17 cellular contexts compared by ENCODE assay signal in the genomic region with DNA sequence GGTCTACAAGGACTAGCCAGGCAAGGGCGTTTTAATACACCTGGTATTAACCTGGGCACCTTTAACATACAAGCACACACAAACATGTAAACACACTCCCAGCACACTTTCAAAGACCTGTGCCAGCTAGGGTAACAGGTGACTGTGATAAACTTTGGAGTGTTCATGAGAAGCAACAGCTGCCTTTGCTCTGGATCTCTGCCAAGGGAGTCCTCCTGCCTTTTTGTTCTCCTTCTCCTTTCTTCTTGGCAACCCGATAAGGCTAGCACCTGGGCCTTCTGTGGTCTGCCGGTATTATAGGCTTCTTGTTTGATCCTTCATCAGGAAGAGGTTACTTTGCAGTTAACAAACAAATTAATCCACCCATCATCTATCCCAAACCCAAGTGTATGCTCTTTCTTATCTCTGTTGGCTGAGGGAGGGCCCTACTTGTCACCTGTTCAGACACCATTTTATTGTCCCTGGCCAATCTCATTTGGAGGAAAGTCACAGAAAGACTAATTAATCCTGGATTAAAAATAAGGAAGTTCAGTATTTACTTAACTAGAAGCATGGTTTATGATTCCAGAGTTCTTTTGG. TPM values are rescaled to one million over a fixed set of nuclear protein-coding genes. Genes with fewer than 3 reads are reported as not detected.
DNase-seq lines count a peak whose midpoint lies in the region; ATAC-seq and TF ChIP-seq lines count a peak whose summit lies in the region.
"Had no signal": no experiment of that assay in that cellular context is flagged by ENCODE, and none has a peak within 500 bp of the region (broad histone marks: within the 10 kb centered on the region; RNA-seq: fewer than 3 reads in every experiment).

A gene with protein sequence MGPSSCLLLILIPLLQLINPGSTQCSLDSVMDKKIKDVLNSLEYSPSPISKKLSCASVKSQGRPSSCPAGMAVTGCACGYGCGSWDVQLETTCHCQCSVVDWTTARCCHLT (minus strand): TSS at position 7 of the 579 bp plus-strand sequence. CDS start 225 bp downstream, outside the sequence.

- intact Hi-C loops in mucosa of descending colon (cut with DNase I, micrococcal nuclease) (no loop called here), ovary (cut with DNase I) (no loop called here)
- intact Hi-C loops in activated T-helper 1 cell treated with anti-CD3 and anti-CD28 coated beads, Interleukin-12 subunit alpha, Interleukin-12 subunit beta, Interleukin-2, Interleukin-4 antibody, amounts not matched to agents 30 ng/mL and 10 ng/mL and 1 ng/mL, durations not matched to agents 14 hours and 24 hours and 36 hours (cut with micrococcal nuclease), result no loop called here

- TF ChIP-seq CTCF in mucosa of descending colon (IDR thresholded peaks at IDR 0.05) (no peak), ovary (IDR thresholded peaks at IDR 0.05) (no peak)

- no peaks in the 10 kb centered on the region for H3K9me3 Mint-ChIP-seq in activated T-helper 1 cell treated with anti-CD3 and anti-CD28 coated beads, Interleukin-12 subunit alpha, Interleukin-12 subunit beta, Interleukin-2, Interleukin-4 antibody, amounts not matched to agents 30 ng/mL and 10 ng/mL and 1 ng/mL, durations not matched to agents 14 hours and 24 hours and 36 hours
- H3K9me3 Mint-ChIP-seq: stimulated activated naive CD8-positive, alpha-beta T cell treated with anti-CD3 and anti-CD28 coated beads, Interleukin-15, Interleukin-2, amounts not matched to agents 100 ng/mL and 50 ng/mL, for 24 hours had no signal

- ATAC-seq in mucosa of descending colon (peak; percentile 91), GM18498 (IDR thresholded peaks at IDR 0.05; ENCODE audit: unreplicated experiment) (no peak)

- no peak within 1 kb of the TSS for H3K27ac Mint-ChIP-seq in activated T-helper 1 cell treated with anti-CD3 and anti-CD28 coated beads, Interleukin-12 subunit alpha, Interleukin-12 subunit beta, Interleukin-2, Interleukin-4 antibody, amounts not matched to agents 30 ng/mL and 10 ng/mL and 1 ng/mL, durations not matched to agents 14 hours and 24 hours and 36 hours
- H3K27ac Mint-ChIP-seq: mesothelial cell of epicardium; stimulated activated naive CD8-positive, alpha-beta T cell treated with anti-CD3 and anti-CD28 coated beads, Interleukin-15, Interleukin-2, amounts not matched to agents 100 ng/mL and 50 ng/mL, for 24 hours had no signal

- H3K4me3 ChIP-seq in mucosa of descending colon (no peak within 1 kb of the TSS), ovary (no peak within 1 kb of the TSS)
- H3K4me3 ChIP-seq: smooth muscle cell, uterus had no signal

- H3K27ac ChIP-seq in ovary, result no peak within 1 kb of the TSS
- H3K27ac ChIP-seq: uterus had no signal

- H3K4me1 Mint-ChIP-seq in activated T-helper 1 cell treated with anti-CD3 and anti-CD28 coated beads, Interleukin-12 subunit alpha, Interleukin-12 subunit beta, Interleukin-2, Interleukin-4 antibody, amounts not matched to agents 30 ng/mL and 10 ng/mL and 1 ng/mL, durations not matched to agents 14 hours and 24 hours and 36 hours (ENCODE audit: low read depth), result no peaks in the 10 kb centered on the region
- H3K4me1 Mint-ChIP-seq: mesothelial cell of epicardium had no signal

- H3K36me3 ChIP-seq in mucosa of descending colon (ENCODE audit: low read depth) (no peaks in the 10 kb centered on the region), ovary (no peaks in the 10 kb centered on the region)
- H3K36me3 ChIP-seq: uterus had no signal

- peak; percentile 92 for DNase-seq in DMS79 treated with DMSO at 0.1 percent for 48 hours (lab: John Stamatoyannopoulos, UW)
- DNase-seq in NCI-H1436 (lab: John Stamatoyannopoulos, UW), result peak; percentile 94
- DNase-seq in NCI-H524 (lab: John Stamatoyannopoulos, UW), result peak; percentile 79 to 94
- DNase-seq in mucosa of descending colon, result peak in 2 of 3 donors; percentile 42 to 85
- DNase-seq in activated T-helper 1 cell treated with anti-CD3 and anti-CD28 coated beads, Interleukin-12 subunit alpha, Interleukin-12 subunit beta, Interleukin-2, Interleukin-4 antibody, amounts not matched to agents 30 ng/mL and 10 ng/mL and 1 ng/mL, durations not matched to agents 14 hours and 24 hours and 36 hours (ENCODE audit: low spot score), result no peak
- DNase-seq in stimulated activated naive CD4-positive, alpha-beta T cell (lab: John Stamatoyannopoulos, UW), result no peak
- no peak for DNase-seq in ovary
- DNase-seq: activated CD4-positive, alpha-beta T cell treated with anti-CD3 and anti-CD28 coated beads, Interleukin-2, amount 50 U/mL, for 1 hour; activated T-cell treated with anti-CD3 and anti-CD28 coated beads, Interleukin-2, amount 50 U/mL, for 1 hour; islet precursor cell; uterus had no signal

- H3K9me3 ChIP-seq in mucosa of descending colon (no peaks in the 10 kb centered on the region), ovary (no peaks in the 10 kb centered on the region)
- H3K9me3 ChIP-seq: uterus had no signal

- TF ChIP-seq EP300 in ovary (IDR thresholded peaks at IDR 0.05), result no peak

- H3K4me3 Mint-ChIP-seq in activated T-helper 1 cell treated with anti-CD3 and anti-CD28 coated beads, Interleukin-12 subunit alpha, Interleukin-12 subunit beta, Interleukin-2, Interleukin-4 antibody, amounts not matched to agents 30 ng/mL and 10 ng/mL and 1 ng/mL, durations not matched to agents 14 hours and 24 hours and 36 hours, result no peak within 1 kb of the TSS
- H3K4me3 Mint-ChIP-seq: mesothelial cell of epicardium; stimulated activated naive CD8-positive, alpha-beta T cell treated with anti-CD3 and anti-CD28 coated beads, Interleukin-15, Interleukin-2, amounts not matched to agents 100 ng/mL and 50 ng/mL, for 24 hours had no signal

- no peak for TF ChIP-seq POLR2A in ovary (IDR thresholded peaks at IDR 0.05)

- H3K27me3 ChIP-seq in ovary, result no peaks in the 10 kb centered on the region
- H3K27me3 ChIP-seq: uterus had no signal

- H3K27me3 Mint-ChIP-seq in activated T-helper 1 cell treated with anti-CD3 and anti-CD28 coated beads, Interleukin-12 subunit alpha, Interleukin-12 subunit beta, Interleukin-2, Interleukin-4 antibody, amounts not matched to agents 30 ng/mL and 10 ng/mL and 1 ng/mL, durations not matched to agents 14 hours and 24 hours and 36 hours (ENCODE audit: insufficient read depth), result no peaks in the 10 kb centered on the region
- H3K27me3 Mint-ChIP-seq: stimulated activated naive CD8-positive, alpha-beta T cell treated with anti-CD3 and anti-CD28 coated beads, Interleukin-15, Interleukin-2, amounts not matched to agents 100 ng/mL and 50 ng/mL, for 24 hours had no signal

- no peaks in the 10 kb centered on the region for H3K36me3 Mint-ChIP-seq in activated T-helper 1 cell treated with anti-CD3 and anti-CD28 coated beads, Interleukin-12 subunit alpha, Interleukin-12 subunit beta, Interleukin-2, Interleukin-4 antibody, amounts not matched to agents 30 ng/mL and 10 ng/mL and 1 ng/mL, durations not matched to agents 14 hours and 24 hours and 36 hours (ENCODE audit: low read depth)
- H3K36me3 Mint-ChIP-seq: mesothelial cell of epicardium had no signal

- WGBS in ovary, 3 donors, result 13 to 16% (median 14%) methylated on average over 3 of the region's 3 CpGs

- H3K4me1 ChIP-seq in mucosa of descending colon (ENCODE audit: low read depth) (no peaks in the 10 kb centered on the region), ovary (ENCODE audit: insufficient read depth) (no peaks in the 10 kb centered on the region)
- H3K4me1 ChIP-seq: uterus had no signal

RNA-seq across cellular contexts. Expression of the gene that starts here (rescaled TPM):
- total RNA-seq in mucosa of descending colon (100 to 1,000 TPM in 1 of 3 donors, 10 to 100 TPM in 2; 17.1 to 136 (median 51.3) TPM), ovary (not detected)
- total RNA-seq in activated T-helper 1 cell treated with anti-CD3 and anti-CD28 coated beads, Interleukin-12 subunit alpha, Interleukin-12 subunit beta, Interleukin-2, Interleukin-4 antibody, amounts not matched to agents 30 ng/mL and 10 ng/mL and 1 ng/mL, durations not matched to agents 14 hours and 24 hours and 36 hours, result not detected in 2 replicates
- not detected for polyA plus RNA-seq in ovary
- total RNA-seq: glomerular endothelial cell, HT1080, mesothelial cell of epicardium, smooth muscle cell, uterus had no signal
- polyA plus RNA-seq: smooth muscle cell had no signal

Comparison
In these comparisons a context has a peak if more than half of its experiments do, and no peak if none do; other contexts are left out.
1. RNA of the gene that starts here (total RNA-seq): 17.1 to 136 TPM in mucosa of descending colon; not detected in activated T-helper 1 cell treated with anti-CD3 and anti-CD28 coated beads, Interleukin-12 subunit alpha, Interleukin-12 subunit beta, Interleukin-2, Interleukin-4 antibody, amounts not matched to agents 30 ng/mL and 10 ng/mL and 1 ng/mL, durations not matched to agents 14 hours and 24 hours and 36 hours and not detected in ovary; every median in the first group is over 10 times any median in the second.
2. DNase-seq: peak in DMS79 treated with DMSO at 0.1 percent for 48 hours (single experiment), NCI-H1436 (single experiment), NCI-H524 (2 of 2) and mucosa of descending colon (2 of 3); none in activated T-helper 1 cell treated with anti-CD3 and anti-CD28 coated beads, Interleukin-12 subunit alpha, Interleukin-12 subunit beta, Interleukin-2, Interleukin-4 antibody, amounts not matched to agents 30 ng/mL and 10 ng/mL and 1 ng/mL, durations not matched to agents 14 hours and 24 hours and 36 hours (single experiment), stimulated activated naive CD4-positive, alpha-beta T cell (0 of 6) and ovary (0 of 5).